Comparison of ENCODE assay signal across 8 cellular contexts in genomic region chr17:42566215-42566872, GRCh38. TPM values are rescaled to one million over a fixed set of nuclear protein-coding genes. Genes with fewer than 3 reads are reported as not detected.
A peak's percentile ranks its signal among the peaks of the same experiment; 100 is the strongest.
DNase-seq lines count a peak whose midpoint lies in the region; ATAC-seq and TF ChIP-seq lines count a peak whose summit lies in the region.

No MANE protein-coding gene starts in this region.

- H3K4me1 ChIP-seq in breast epithelium: peaks cover 15 to 27% of the 10 kb centered on the region in 2 donors
- peaks cover 32 to 41% of the 10 kb centered on the region in 2 donors for H3K4me1 ChIP-seq in mucosa of rectum (ENCODE audit: control insufficient read depth in 2 of 2, insufficient read depth in 2 of 2, low read length in 2 of 2)

- no peak for ATAC-seq in HG03520 (IDR thresholded peaks at IDR 0.05; ENCODE audit: unreplicated experiment)
- ATAC-seq in GM21723 (IDR thresholded peaks at IDR 0.05; ENCODE audit: unreplicated experiment): no peak
- no peak for ATAC-seq in HG02938 (IDR thresholded peaks at IDR 0.05; ENCODE audit: unreplicated experiment)
- ATAC-seq in HG02623 (IDR thresholded peaks at IDR 0.05; ENCODE audit: unreplicated experiment): no peak

- TF ChIP-seq POLR2A in breast epithelium (IDR thresholded peaks at IDR 0.05): no peak

- intact Hi-C loops in breast epithelium (cut with DNase I; ENCODE audit: low total_unique reads): no loop called here

- peak overlapping the region; percentile 65 to 91 for H3K9ac ChIP-seq in mucosa of rectum (ENCODE audit: low read depth in 1 of 2, low read length in 2 of 2)

- TF ChIP-seq CTCF in 22Rv1 (IDR thresholded peaks at IDR 0.05) (no peak), HFF-Myc (IDR thresholded peaks at IDR 0.05; ENCODE audit: low read depth, low read length, missing control alignments) (no peak), breast epithelium (IDR thresholded peaks at IDR 0.05) (no peak)

- H3K27ac ChIP-seq in 22Rv1: peak overlapping the region; percentile 93
- peak overlapping the region; percentile 86 to 95 for H3K27ac ChIP-seq in breast epithelium
- peak overlapping the region; percentile 97 for H3K27ac ChIP-seq in mucosa of rectum (ENCODE audit: low read depth in 2 of 2, low read length in 2 of 2)

- peaks cover 5% of the 10 kb centered on the region for H3K36me3 ChIP-seq in breast epithelium
- peaks cover 49 to 50% of the 10 kb centered on the region in 2 donors for H3K36me3 ChIP-seq in mucosa of rectum (ENCODE audit: control insufficient read depth in 2 of 2, insufficient read depth in 2 of 2, low read length in 2 of 2)

- H3K27me3 ChIP-seq in breast epithelium (no peaks in the 10 kb centered on the region), mucosa of rectum (ENCODE audit: control insufficient read depth in 2 of 2, insufficient read depth in 2 of 2, low read length in 2 of 2) (no peaks in the 10 kb centered on the region)

- DNase-seq in HFF-Myc (ENCODE audit: extremely low read depth, low read depth) (no peak), breast epithelium (ENCODE audit: low spot score in 2 of 2) (no peak)

- H3K9me3 ChIP-seq in breast epithelium (no peaks in the 10 kb centered on the region), mucosa of rectum (ENCODE audit: control insufficient read depth in 2 of 2, low read length in 2 of 2) (no peaks in the 10 kb centered on the region)

- H3K4me3 ChIP-seq in HFF-Myc (replicated peaks; ENCODE audit: low read depth, low read length) (peak overlapping the region; percentile 80), breast epithelium (peak overlapping the region; percentile 78 to 92 (median 80)), mucosa of rectum (ENCODE audit: low read length in 2 of 2) (peak overlapping the region; percentile 86 to 87)

RNA-seq across cellular contexts. Expression of gene MLX, which starts 0.6 kb away (rescaled TPM):
- 10 to 100 TPM; 27.2 to 49.8 (median 39.4) TPM for total RNA-seq in breast epithelium

RNA-seq across cellular contexts. Expression of gene COASY, which starts 4.4 kb away (rescaled TPM):
- total RNA-seq in breast epithelium: 10 to 100 TPM; 21.4 to 48.1 (median 26.9) TPM

RNA-seq across cellular contexts. Expression of gene PSMC3IP, which starts 11.2 kb away (rescaled TPM):
- 1 to 10 TPM; 3.3 to 4.2 (median 3.5) TPM for total RNA-seq in breast epithelium

RNA-seq across cellular contexts. Expression of gene HSD17B1, which starts 13.6 kb away (rescaled TPM):
- 1 to 10 TPM; 1.2 to 5.6 (median 1.8) TPM for total RNA-seq in breast epithelium

RNA-seq across cellular contexts. Expression of gene NAGLU, which starts 30.3 kb away (rescaled TPM):
- total RNA-seq in breast epithelium: 100 to 1,000 TPM in 1 of 3 donors, 10 to 100 TPM in 2; 42.9 to 101 (median 48.4) TPM
